Comparison of ENCODE assay signal across 29 cellular contexts in the genomic region with DNA sequence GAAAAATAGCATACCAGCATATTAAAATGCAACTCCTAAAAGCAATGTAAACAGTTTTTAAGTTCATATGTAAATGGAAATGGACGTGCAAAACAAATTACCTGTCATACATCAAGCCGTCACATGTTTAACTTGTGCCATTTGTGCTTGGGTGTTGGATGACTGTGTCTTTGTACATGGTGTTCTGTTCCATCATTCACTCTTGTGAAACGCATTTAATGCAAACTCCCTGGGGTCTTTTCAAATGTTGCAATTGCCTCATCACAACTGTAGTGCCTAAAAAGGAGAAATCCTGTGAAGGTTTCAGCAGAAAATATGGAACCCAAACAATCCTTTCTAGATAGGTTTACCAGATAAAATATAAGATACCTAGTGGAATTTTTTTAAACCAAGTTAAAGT. TPM values are rescaled to one million over a fixed set of nuclear protein-coding genes. Genes with fewer than 3 reads are reported as not detected.
"Had no signal": no experiment of that assay in that cellular context is flagged by ENCODE, and none has a peak within 500 bp of the region (broad histone marks: within the 10 kb centered on the region; RNA-seq: fewer than 3 reads in every experiment).

No MANE protein-coding gene starts in this region.

- H3K4me3 ChIP-seq: dorsolateral prefrontal cortex, heart right ventricle, right atrium auricular region, spleen, tibial artery, upper lobe of left lung, vagina had no signal

- H3K4me3 Mint-ChIP-seq: naive thymus-derived CD4-positive, alpha-beta T cell; neural crest cell; stimulated activated memory B cell treated with anti-CD40 and anti-IgM and Interleukin-4, amounts not matched to agents 10 μg/mL and 1 μg/mL and 100 μg/mL, for 72 hours; stimulated activated naive CD8-positive, alpha-beta T cell treated with anti-CD3 and anti-CD28 coated beads, Interleukin-15, Interleukin-2, amounts not matched to agents 100 ng/mL and 50 ng/mL, for 24 hours had no signal

- H3K27me3 ChIP-seq: dorsolateral prefrontal cortex, heart right ventricle, right atrium auricular region, tibial artery, upper lobe of left lung, vagina had no signal

- H3K36me3 Mint-ChIP-seq: naive thymus-derived CD4-positive, alpha-beta T cell; stimulated activated memory B cell treated with anti-CD40 and anti-IgM and Interleukin-4, amounts not matched to agents 10 μg/mL and 1 μg/mL and 100 μg/mL, for 72 hours had no signal

- H3K9me3 Mint-ChIP-seq: neural crest cell; stimulated activated memory B cell treated with anti-CD40 and anti-IgM and Interleukin-4, amounts not matched to agents 10 μg/mL and 1 μg/mL and 100 μg/mL, for 72 hours; stimulated activated naive CD8-positive, alpha-beta T cell treated with anti-CD3 and anti-CD28 coated beads, Interleukin-15, Interleukin-2, amounts not matched to agents 100 ng/mL and 50 ng/mL, for 24 hours had no signal

- DNase-seq: cortex of kidney; dorsolateral prefrontal cortex; effector CD8-positive, alpha-beta T cell; heart right ventricle; hypothalamus; islet precursor cell; mammary epithelial cell; naive thymus-derived CD4-positive, alpha-beta T cell; posterior cingulate gyrus; spleen; stimulated activated CD4-positive, alpha-beta T cell treated with anti-CD3 and anti-CD28 coated beads, Interleukin-15, amount 100 ng/mL, for 24 hours; stimulated activated CD4-positive, alpha-beta T cell treated with anti-CD3 and anti-CD28 coated beads, Interleukin-1b, Interleukin-23, amount 100 ng/mL, for 48 hours; stimulated activated CD4-positive, alpha-beta T cell treated with anti-CD3 and anti-CD28 coated beads, Interleukin-4, amount 100 ng/mL, for 24 hours; tibial artery had no signal

- H3K4me1 ChIP-seq: heart right ventricle, right atrium auricular region, tibial artery, upper lobe of left lung, vagina had no signal

- H3K36me3 ChIP-seq: vagina had no signal

- H3K4me1 Mint-ChIP-seq: naive thymus-derived CD4-positive, alpha-beta T cell had no signal

- ATAC-seq: heart right ventricle; left lobe of liver; naive thymus-derived CD4-positive, alpha-beta T cell; stimulated activated memory B cell treated with anti-CD40 and anti-IgM and Interleukin-4, amounts not matched to agents 10 μg/mL and 1 μg/mL and 100 μg/mL, for 72 hours had no signal

- H3K27ac ChIP-seq: dorsolateral prefrontal cortex, heart right ventricle, right atrium auricular region, spleen, tibial artery, upper lobe of left lung, vagina had no signal

- H3K9me3 ChIP-seq: heart right ventricle, right atrium auricular region, spleen, tibial artery, upper lobe of left lung, vagina had no signal

- H3K27ac Mint-ChIP-seq: naive thymus-derived CD4-positive, alpha-beta T cell; stimulated activated memory B cell treated with anti-CD40 and anti-IgM and Interleukin-4, amounts not matched to agents 10 μg/mL and 1 μg/mL and 100 μg/mL, for 72 hours; stimulated activated naive CD8-positive, alpha-beta T cell treated with anti-CD3 and anti-CD28 coated beads, Interleukin-15, Interleukin-2, amounts not matched to agents 100 ng/mL and 50 ng/mL, for 24 hours had no signal

RNA-seq across cellular contexts. Expression of gene PHOX2B, which starts 52.4 kb away (rescaled TPM):
- total RNA-seq: frontal cortex; glomerular endothelial cell; heart right ventricle; left lobe of liver; lower leg skin; mammary epithelial cell; mesenteric fat pad; naive thymus-derived CD4-positive, alpha-beta T cell; osteocyte; right atrium auricular region; skeletal muscle tissue; spleen; temporal lobe; upper lobe of left lung had no signal
- polyA plus RNA-seq: esophagus; heart right ventricle; mammary epithelial cell; naive thymus-derived CD4-positive, alpha-beta T cell had no signal
